Comparison of ENCODE assay signal across 8 cellular contexts in genomic region chr11:74466916-74467885, GRCh38. TPM values are rescaled to one million over a fixed set of nuclear protein-coding genes. Genes with fewer than 3 reads are reported as not detected.
DNase-seq lines count a peak whose midpoint lies in the region; ATAC-seq and TF ChIP-seq lines count a peak whose summit lies in the region.

Gene KCNE3, minus strand, starts transcription at chr11:74467549. Its CDS starts 9,986 bp downstream, at chr11:74457563.

- DNase-seq in NB4 (ENCODE audit: low read depth) (peak; percentile 90), erythroblast (lab: John Stamatoyannopoulos, UW) (peak; percentile 63 to 72), mesendoderm (peak; percentile 72), thoracic aorta (ENCODE audit: low spot score) (no peak), SIG-M5 (lab: John Stamatoyannopoulos, UW) (no peak), Karpas-422 (no peak), GM20000 (ENCODE audit: low spot score) (no peak)

- no peaks in the 10 kb centered on the region for H4K20me1 ChIP-seq in Karpas-422 (ENCODE audit: insufficient read depth, low read depth, low read length)

- no peak within 1 kb of the TSS for H2BK15ac ChIP-seq in mesendoderm (replicated peaks; ENCODE audit: low read depth)

- TF ChIP-seq POLR2A in NB4 (IDR thresholded peaks at IDR 0.05; ENCODE audit: extremely low read depth, insufficient read length) (peak; percentile 58), erythroblast (IDR thresholded peaks at IDR 0.05; ENCODE audit: low read length) (peak; percentile 37)

- peak within 1 kb of the TSS; percentile 19 for H2BK120ac ChIP-seq in mesendoderm (ENCODE audit: low read depth, low read length)

- no peaks in the 10 kb centered on the region for H3K79me1 ChIP-seq in mesendoderm (ENCODE audit: low read length)

- WGBS in mesendoderm (ENCODE audit: extremely low coverage, insufficient coverage, low lambda C conversion rate), result no CpG with 5 or more reads among the region's 62 CpGs

- peak within 1 kb of the TSS; percentile 8 for H3K4ac ChIP-seq in mesendoderm (ENCODE audit: low read depth, low read length)

- H3K4me2 ChIP-seq in mesendoderm (ENCODE audit: low read length) (peak within 1 kb of the TSS; percentile 82), Karpas-422 (ENCODE audit: low read depth, low read length, poor library complexity, severe bottlenecking) (no peak within 1 kb of the TSS)

- peak within 1 kb of the TSS; percentile 88 for H3K56ac ChIP-seq in mesendoderm (ENCODE audit: low read length)

- H3K27me3 ChIP-seq in mesendoderm (ENCODE audit: insufficient read depth, low read length, poor library complexity) (no peaks in the 10 kb centered on the region), thoracic aorta (replicated peaks; ENCODE audit: insufficient read depth) (no peaks in the 10 kb centered on the region), Karpas-422 (ENCODE audit: low read length) (no peaks in the 10 kb centered on the region)

- TF ChIP-seq CTCF in NB4 (IDR thresholded peaks at IDR 0.05; ENCODE audit: low read depth, low read length) (no peak), thoracic aorta (IDR thresholded peaks at IDR 0.05) (no peak), GM20000 (IDR thresholded peaks at IDR 0.05; ENCODE audit: extremely low read depth, missing control alignments) (no peak)

- peak within 1 kb of the TSS; percentile 86 for H4K5ac ChIP-seq in mesendoderm (ENCODE audit: low read length)

- H2AK5ac ChIP-seq in mesendoderm (ENCODE audit: low read length), result peak within 1 kb of the TSS; percentile 67

- H3K4me3 ChIP-seq in NB4 (ENCODE audit: low read depth, low read length) (peak within 1 kb of the TSS; percentile 73), mesendoderm (ENCODE audit: low read length) (peak within 1 kb of the TSS; percentile 8), thoracic aorta (peak within 1 kb of the TSS; percentile 80), Karpas-422 (ENCODE audit: low read length) (no peak within 1 kb of the TSS)

- no peaks in the 10 kb centered on the region for H3K9me2 ChIP-seq in Karpas-422 (replicated peaks; ENCODE audit: insufficient read depth, low read length)

- H3K36me3 ChIP-seq in mesendoderm (ENCODE audit: control insufficient read depth, insufficient read depth, low read length) (no peaks in the 10 kb centered on the region), thoracic aorta (no peaks in the 10 kb centered on the region), Karpas-422 (ENCODE audit: insufficient read depth, low read length) (no peaks in the 10 kb centered on the region)

- ATAC-seq in thoracic aorta (ENCODE audit: insufficient number of reproducible peaks, low FRiP score, low read depth) (no peak), HG02852 (IDR thresholded peaks at IDR 0.05; ENCODE audit: unreplicated experiment) (no peak)

- H3K9ac ChIP-seq in mesendoderm (ENCODE audit: low read length) (peak within 1 kb of the TSS; percentile 71), Karpas-422 (ENCODE audit: low read length) (no peak within 1 kb of the TSS)

- peak within 1 kb of the TSS; percentile 44 for H4K8ac ChIP-seq in mesendoderm (ENCODE audit: low read depth, low read length)

- H2BK5ac ChIP-seq in mesendoderm (ENCODE audit: low read length), result peak within 1 kb of the TSS; percentile 88

- peak within 1 kb of the TSS; percentile 72 for H3K18ac ChIP-seq in mesendoderm (ENCODE audit: low read length)

- H3K27ac ChIP-seq in mesendoderm (ENCODE audit: low read depth, low read length) (peak within 1 kb of the TSS; percentile 74), thoracic aorta (no peak within 1 kb of the TSS), Karpas-422 (ENCODE audit: low read length) (no peak within 1 kb of the TSS)

- H3K9me3 ChIP-seq in thoracic aorta, result no peaks in the 10 kb centered on the region
- no peaks in the 10 kb centered on the region for H3K9me3 ChIP-seq in Karpas-422 (ENCODE audit: low read length)

- H3K23ac ChIP-seq in mesendoderm (ENCODE audit: low read length), result no peak within 1 kb of the TSS

- H3K4me1 ChIP-seq in mesendoderm (ENCODE audit: control insufficient read depth, low read depth, low read length), result peaks cover 16% of the 10 kb centered on the region
- H3K4me1 ChIP-seq in thoracic aorta (ENCODE audit: control insufficient read depth in 1 of 2, low read depth in 2 of 2), result peaks cover 3 to 18% of the 10 kb centered on the region in 2 donors
- H3K4me1 ChIP-seq in Karpas-422 (ENCODE audit: low read length), result peaks cover 6% of the 10 kb centered on the region

- H2AFZ ChIP-seq in Karpas-422 (ENCODE audit: low read length), result no peak within 1 kb of the TSS

- H3K79me2 ChIP-seq in mesendoderm (ENCODE audit: control insufficient read depth, insufficient read depth, low read length) (no peaks in the 10 kb centered on the region), Karpas-422 (ENCODE audit: low read length) (no peaks in the 10 kb centered on the region)

RNA-seq across cellular contexts. Expression of gene KCNE3, which starts in this region (rescaled TPM):
- 8.2 TPM for polyA plus RNA-seq in mesendoderm (2013, experiment 1 of 2)
- 7.7 TPM for polyA plus RNA-seq in mesendoderm (2013, experiment 2 of 2)
- total RNA-seq in thoracic aorta, result 1 to 10 TPM; 6.6 to 8.3 TPM
- 0.11 TPM in 1 of 2 replicates, not detected in the other for total RNA-seq in Karpas-422 (2014; rRNA removed; shearing (Covaris generic); ENCODE audit: low replicate concordance)

Comparison
In these comparisons a context has a peak if more than half of its experiments do, and no peak if none do; other contexts are left out.
1. DNase-seq: peak in NB4 (single experiment), erythroblast (2 of 2) and mesendoderm (single experiment); none in thoracic aorta (single experiment), SIG-M5 (single experiment), Karpas-422 (single experiment) and GM20000 (single experiment).